Comparison of ENCODE assay signal across 10 cellular contexts in genomic region chr17:30920683-30921543, GRCh38. TPM values are rescaled to one million over a fixed set of nuclear protein-coding genes. Genes with fewer than 3 reads are reported as not detected.
DNase-seq lines count a peak whose midpoint lies in the region; ATAC-seq and TF ChIP-seq lines count a peak whose summit lies in the region.
"Had no signal": no experiment of that assay in that cellular context is flagged by ENCODE, and none has a peak within 500 bp of the region (broad histone marks: within the 10 kb centered on the region; RNA-seq: fewer than 3 reads in every experiment).

No MANE protein-coding gene starts in this region.

- H3K9ac ChIP-seq in iPS-15b (ENCODE audit: low read depth, low read length), result no peak overlapping the region

- peaks cover 35% of the 10 kb centered on the region for H3K27me3 ChIP-seq in iPS-15b (ENCODE audit: control insufficient read depth, insufficient read depth, low read length)

- H3K36me3 ChIP-seq in iPS-15b (ENCODE audit: control insufficient read depth, insufficient read depth, low read length), result no peaks in the 10 kb centered on the region

- H3K4me3 ChIP-seq in iPS-15b (ENCODE audit: low read depth, low read length), result peak overlapping the region; percentile 59

- POLR2A ChIA-PET in activated CD4-positive, alpha-beta T cell treated with anti-CD3 and anti-CD28 coated beads for 36 hours (lab: Charles Lee), result no interaction called here
- POLR2A ChIA-PET in activated B cell treated with CpG ODN at 0.5 μM for 24 hours (lab: Charles Lee), result interaction anchor here (0.9 to 4.0 kb wide), 8 partner anchors 11 to 87 kb away, joined by 3 to 44 read pairs (median 10); partner anchors contain the start of gene RNF135

- intact Hi-C loops in activated CD4-positive, alpha-beta T cell treated with anti-CD3 and anti-CD28 coated beads for 36 hours (cut with DNase I, micrococcal nuclease), result no loop called here
- intact Hi-C loops in activated B cell treated with CpG ODN at 0.5 μM for 24 hours (cut with micrococcal nuclease), result loop anchor here (1.0 to 5.0 kb wide), 3 partner anchors 15 to 90 kb away; partner anchors contain the start of genes ATAD5 and TEFM

- H3K36me3 Mint-ChIP-seq in activated CD4-positive, alpha-beta T cell treated with anti-CD3 and anti-CD28 coated beads for 36 hours (ENCODE audit: low read depth), result peaks cover 2% of the 10 kb centered on the region
- H3K36me3 Mint-ChIP-seq in activated B cell treated with CpG ODN at 0.5 μM for 24 hours (ENCODE audit: low read depth), result peaks cover 2% of the 10 kb centered on the region
- peaks cover 6% of the 10 kb centered on the region for H3K36me3 Mint-ChIP-seq in stimulated activated memory B cell treated with anti-CD40 and anti-IgM and Interleukin-4, amounts not matched to agents 10 μg/mL and 1 μg/mL and 100 μg/mL, for 72 hours

- H3K27ac Mint-ChIP-seq in activated CD4-positive, alpha-beta T cell treated with anti-CD3 and anti-CD28 coated beads for 36 hours, result no peak overlapping the region
- peak overlapping the region; percentile 77 for H3K27ac Mint-ChIP-seq in activated B cell treated with CpG ODN at 0.5 μM for 24 hours
- peak overlapping the region; percentile 84 for H3K27ac Mint-ChIP-seq in stimulated activated memory B cell treated with anti-CD40 and anti-IgM and Interleukin-4, amounts not matched to agents 10 μg/mL and 1 μg/mL and 100 μg/mL, for 72 hours

- peak overlapping the region; percentile 31 for H3K4me3 Mint-ChIP-seq in activated CD4-positive, alpha-beta T cell treated with anti-CD3 and anti-CD28 coated beads for 36 hours
- H3K4me3 Mint-ChIP-seq in activated B cell treated with CpG ODN at 0.5 μM for 24 hours, result peak overlapping the region; percentile 93
- H3K4me3 Mint-ChIP-seq in stimulated activated memory B cell treated with anti-CD40 and anti-IgM and Interleukin-4, amounts not matched to agents 10 μg/mL and 1 μg/mL and 100 μg/mL, for 72 hours, result peak overlapping the region; percentile 94

- no peaks in the 10 kb centered on the region for H3K9me3 ChIP-seq in iPS-15b (ENCODE audit: control insufficient read depth, insufficient read depth, low read length)

- TF ChIP-seq CTCF in activated B cell treated with CpG ODN at 0.5 μM for 24 hours (IDR thresholded peaks at IDR 0.05), result no peak

- H3K4me1 Mint-ChIP-seq in activated CD4-positive, alpha-beta T cell treated with anti-CD3 and anti-CD28 coated beads for 36 hours, result peaks cover 9% of the 10 kb centered on the region
- H3K4me1 Mint-ChIP-seq in activated B cell treated with CpG ODN at 0.5 μM for 24 hours, result peaks cover 18% of the 10 kb centered on the region
- peaks cover 31% of the 10 kb centered on the region for H3K4me1 Mint-ChIP-seq in stimulated activated memory B cell treated with anti-CD40 and anti-IgM and Interleukin-4, amounts not matched to agents 10 μg/mL and 1 μg/mL and 100 μg/mL, for 72 hours

- ATAC-seq in activated CD4-positive, alpha-beta T cell treated with anti-CD3 and anti-CD28 coated beads for 36 hours, result no peak
- ATAC-seq in activated B cell treated with CpG ODN at 0.5 μM for 24 hours (ENCODE audit: low read depth) (no peak), GM18498 (IDR thresholded peaks at IDR 0.05; ENCODE audit: unreplicated experiment) (no peak)
- peak; percentile 14 for ATAC-seq in stimulated activated memory B cell treated with anti-CD40 and anti-IgM and Interleukin-4, amounts not matched to agents 10 μg/mL and 1 μg/mL and 100 μg/mL, for 72 hours

- DNase-seq in activated CD4-positive, alpha-beta T cell treated with anti-CD3 and anti-CD28 coated beads for 36 hours, result no peak
- no peak for DNase-seq in activated CD4-positive, alpha-beta T cell treated with anti-CD3 and anti-CD28 coated beads for 48 hours
- DNase-seq in activated B cell treated with CpG ODN at 0.5 μM for 24 hours (no peak), retina (no peak), OCI-M1 (lab: John Stamatoyannopoulos, UW) (no peak)
- DNase-seq: activated CD4-positive, alpha-beta T cell treated with anti-CD3 and anti-CD28 coated beads, Interleukin-2, amount 50 U/mL, for 48 hours; stimulated activated CD4-positive, alpha-beta T cell treated with anti-CD3 and anti-CD28 coated beads, Interleukin-2, amount 100 ng/mL, for 48 hours had no signal

- no peaks in the 10 kb centered on the region for H3K9me3 Mint-ChIP-seq in activated CD4-positive, alpha-beta T cell treated with anti-CD3 and anti-CD28 coated beads for 36 hours (ENCODE audit: low read depth)
- H3K9me3 Mint-ChIP-seq in activated B cell treated with CpG ODN at 0.5 μM for 24 hours, result no peaks in the 10 kb centered on the region
- H3K9me3 Mint-ChIP-seq in stimulated activated memory B cell treated with anti-CD40 and anti-IgM and Interleukin-4, amounts not matched to agents 10 μg/mL and 1 μg/mL and 100 μg/mL, for 72 hours, result no peaks in the 10 kb centered on the region

- H3K27me3 Mint-ChIP-seq in activated CD4-positive, alpha-beta T cell treated with anti-CD3 and anti-CD28 coated beads for 36 hours, result peaks cover 30% of the 10 kb centered on the region
- peaks cover 1% of the 10 kb centered on the region for H3K27me3 Mint-ChIP-seq in activated B cell treated with CpG ODN at 0.5 μM for 24 hours
- no peaks in the 10 kb centered on the region for H3K27me3 Mint-ChIP-seq in stimulated activated memory B cell treated with anti-CD40 and anti-IgM and Interleukin-4, amounts not matched to agents 10 μg/mL and 1 μg/mL and 100 μg/mL, for 72 hours

- CTCF ChIA-PET in activated CD4-positive, alpha-beta T cell treated with anti-CD3 and anti-CD28 coated beads for 36 hours (lab: Charles Lee), result no interaction called here
- CTCF ChIA-PET in activated B cell treated with CpG ODN at 0.5 μM for 24 hours (lab: Charles Lee), result no interaction called here

- peaks cover 6% of the 10 kb centered on the region for H3K4me1 ChIP-seq in iPS-15b (ENCODE audit: control insufficient read depth, insufficient read depth, low read length)

RNA-seq across cellular contexts. Expression of gene ADAP2, which starts 0.8 kb away (rescaled TPM):
- 1 to 10 TPM in 1 of 2 experiments, under 1 TPM in 1; 0.72 to 1.2 TPM for total RNA-seq in activated CD4-positive, alpha-beta T cell treated with anti-CD3 and anti-CD28 coated beads for 36 hours
- total RNA-seq in activated B cell treated with CpG ODN at 0.5 μM for 24 hours, result 16.0 and 16.9 TPM in 2 replicates

RNA-seq across cellular contexts. Expression of gene TEFM, which starts 14.9 kb away (rescaled TPM):
- total RNA-seq in activated CD4-positive, alpha-beta T cell treated with anti-CD3 and anti-CD28 coated beads for 36 hours, result 10 to 100 TPM; 13.4 to 15.3 TPM
- total RNA-seq in activated B cell treated with CpG ODN at 0.5 μM for 24 hours, result 23.0 and 25.2 TPM in 2 replicates

RNA-seq across cellular contexts. Expression of gene RNF135, which starts 49.9 kb away (rescaled TPM):
- 1 to 10 TPM; 5.8 to 6.0 TPM for total RNA-seq in activated CD4-positive, alpha-beta T cell treated with anti-CD3 and anti-CD28 coated beads for 36 hours
- total RNA-seq in activated B cell treated with CpG ODN at 0.5 μM for 24 hours, result 16.7 and 18.5 TPM in 2 replicates

Comparison
In these comparisons a context has a peak if more than half of its experiments do, and no peak if none do; other contexts are left out.
1. H3K4me3 Mint-ChIP-seq: peak in every context shown above with its lines; median percentile 94 in stimulated activated memory B cell treated with anti-CD40 and anti-IgM and Interleukin-4, amounts not matched to agents 10 μg/mL and 1 μg/mL and 100 μg/mL, for 72 hours; 93 in activated B cell treated with CpG ODN at 0.5 μM for 24 hours; 31 in activated CD4-positive, alpha-beta T cell treated with anti-CD3 and anti-CD28 coated beads for 36 hours.